16 cellular contexts compared by ENCODE assay signal in the genomic region with DNA sequence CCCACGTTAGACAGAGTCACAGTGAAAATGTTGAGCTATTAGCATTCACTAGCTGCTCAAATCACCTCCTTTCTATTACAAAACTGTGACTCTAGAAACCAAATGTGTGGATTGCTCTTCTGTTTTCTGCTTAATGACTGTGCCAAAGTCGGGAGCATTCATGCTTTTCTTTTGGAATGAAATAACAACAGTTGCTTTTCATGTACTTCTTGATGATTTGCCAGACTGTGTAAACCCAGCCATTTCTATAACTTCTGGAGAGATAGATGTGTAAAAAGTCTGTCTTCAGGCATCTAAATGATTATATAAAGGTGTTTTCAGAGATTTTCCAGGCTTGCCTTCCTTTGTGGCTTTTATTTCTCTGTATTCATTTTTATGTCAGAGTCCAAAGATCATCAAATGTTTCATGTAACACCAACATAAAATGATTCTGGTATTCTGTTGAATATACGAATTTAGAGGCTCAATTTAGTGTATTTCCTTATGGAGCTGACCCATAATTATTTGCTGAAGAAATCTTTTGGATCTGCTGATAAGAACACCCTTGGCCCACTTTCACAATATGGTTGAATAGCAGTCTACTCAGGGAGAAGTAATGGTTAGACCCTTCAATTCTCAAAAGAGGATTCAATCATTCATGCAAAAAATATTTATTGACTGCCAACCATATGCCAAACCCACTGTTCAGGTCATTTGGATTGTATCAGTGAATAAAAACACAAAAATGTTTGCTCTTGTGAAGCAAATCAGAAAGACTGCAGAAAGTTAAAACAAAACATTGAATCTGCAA.
"Had no signal": no experiment of that assay in that cellular context is flagged by ENCODE, and none has a peak within 500 bp of the region (broad histone marks: within the 10 kb centered on the region; RNA-seq: fewer than 3 reads in every experiment).

No MANE protein-coding gene starts in this region.

- H3K4me3 ChIP-seq: ascending aorta, breast epithelium, dorsolateral prefrontal cortex, gastrocnemius medialis, heart right ventricle, lung had no signal

- H3K36me3 ChIP-seq: ascending aorta, breast epithelium, gastrocnemius medialis, heart right ventricle had no signal

- H3K27ac ChIP-seq: ascending aorta, breast epithelium, gastrocnemius medialis, heart right ventricle, parathyroid adenoma had no signal

- H3K9ac ChIP-seq: parathyroid adenoma had no signal

- H3K27me3 Mint-ChIP-seq: activated naive CD8-positive, alpha-beta T cell treated with anti-CD3 and anti-CD28 coated beads, Interleukin-2, amount 50 U/mL, for 24 hours; naive B cell had no signal

- H3K79me2 ChIP-seq: parathyroid adenoma had no signal

- H3K4me3 Mint-ChIP-seq: activated naive CD8-positive, alpha-beta T cell treated with anti-CD3 and anti-CD28 coated beads, Interleukin-2, amount 50 U/mL, for 24 hours; activated T-helper 1 cell treated with anti-CD3 and anti-CD28 coated beads, Interleukin-12 subunit alpha, Interleukin-12 subunit beta, Interleukin-2, Interleukin-4 antibody, amounts not matched to agents 30 ng/mL and 10 ng/mL and 1 ng/mL, durations not matched to agents 14 hours and 24 hours and 36 hours; naive B cell; stimulated activated effector memory CD8-positive, alpha-beta T cell treated with anti-CD3 and anti-CD28 coated beads, Interleukin-12 subunit alpha, Interleukin-12 subunit beta, amount 100 ng/mL, for 72 hours had no signal

- H3K27me3 ChIP-seq: ascending aorta, breast epithelium, dorsolateral prefrontal cortex, gastrocnemius medialis, heart right ventricle had no signal

- H3K4me1 Mint-ChIP-seq: activated naive CD8-positive, alpha-beta T cell treated with anti-CD3 and anti-CD28 coated beads, Interleukin-2, amount 50 U/mL, for 24 hours; naive B cell; stimulated activated effector memory CD8-positive, alpha-beta T cell treated with anti-CD3 and anti-CD28 coated beads, Interleukin-12 subunit alpha, Interleukin-12 subunit beta, amount 100 ng/mL, for 72 hours had no signal

- H3K36me3 Mint-ChIP-seq: naive B cell; stimulated activated effector memory CD8-positive, alpha-beta T cell treated with anti-CD3 and anti-CD28 coated beads, Interleukin-12 subunit alpha, Interleukin-12 subunit beta, amount 100 ng/mL, for 72 hours had no signal

- ATAC-seq: activated naive CD8-positive, alpha-beta T cell treated with anti-CD3 and anti-CD28 coated beads, Interleukin-2, amount 50 U/mL, for 24 hours; gastrocnemius medialis; heart right ventricle; left colon; stimulated activated effector memory CD8-positive, alpha-beta T cell treated with anti-CD3 and anti-CD28 coated beads, Interleukin-12 subunit alpha, Interleukin-12 subunit beta, amount 100 ng/mL, for 72 hours had no signal

- H3K9me3 ChIP-seq: ascending aorta, breast epithelium, gastrocnemius medialis had no signal

- H2AFZ ChIP-seq: parathyroid adenoma had no signal

- H3K27ac Mint-ChIP-seq: activated naive CD8-positive, alpha-beta T cell treated with anti-CD3 and anti-CD28 coated beads, Interleukin-2, amount 50 U/mL, for 24 hours; activated T-helper 1 cell treated with anti-CD3 and anti-CD28 coated beads, Interleukin-12 subunit alpha, Interleukin-12 subunit beta, Interleukin-2, Interleukin-4 antibody, amounts not matched to agents 30 ng/mL and 10 ng/mL and 1 ng/mL, durations not matched to agents 14 hours and 24 hours and 36 hours; naive B cell; stimulated activated effector memory CD8-positive, alpha-beta T cell treated with anti-CD3 and anti-CD28 coated beads, Interleukin-12 subunit alpha, Interleukin-12 subunit beta, amount 100 ng/mL, for 72 hours had no signal

- H3K4me1 ChIP-seq: ascending aorta, breast epithelium, gastrocnemius medialis, heart right ventricle, parathyroid adenoma had no signal

- DNase-seq: activated CD4-positive, alpha-beta T cell treated with anti-CD3 and anti-CD28 coated beads, Interleukin-2, amount 50 U/mL, for 1 hour; activated CD4-positive, CD25-positive, alpha-beta regulatory T cell; activated CD8-positive, alpha-beta memory T cell treated with anti-CD3 and anti-CD28 coated beads for 24 hours; activated naive CD8-positive, alpha-beta T cell treated with anti-CD3 and anti-CD28 coated beads, Interleukin-2, amount 50 U/mL, for 24 hours; erythroblast; gastrocnemius medialis; heart right ventricle; left colon; naive B cell had no signal
